In genomic region chr12:51475543-51475942, GRCh38 we compare ENCODE assay signal across 24 cellular contexts. TPM values are rescaled to one million over a fixed set of nuclear protein-coding genes. Genes with fewer than 3 reads are reported as not detected.
DNase-seq lines count a peak whose midpoint lies in the region; ATAC-seq and TF ChIP-seq lines count a peak whose summit lies in the region.
"Had no signal": no experiment of that assay in that cellular context is flagged by ENCODE, and none has a peak within 500 bp of the region (broad histone marks: within the 10 kb centered on the region; RNA-seq: fewer than 3 reads in every experiment).

No MANE protein-coding gene starts in this region.

- no peak overlapping the region for H3K23ac ChIP-seq in IMR-90 (ENCODE audit: low read depth, low read length)

- H2BK15ac ChIP-seq in IMR-90 (ENCODE audit: low read depth, low read length) = no peak overlapping the region

- H3K14ac ChIP-seq in IMR-90 (replicated peaks; ENCODE audit: low read depth, low read length) = no peak overlapping the region

- no TSS peak for BruUV-seq in IMR-90 (replicated peaks; lab: Mats Ljungman, UMichigan)

- H2AFZ ChIP-seq in IMR-90 (replicated peaks; ENCODE audit: low read length, poor library complexity) = no peak overlapping the region

- intact Hi-C loops in IMR-90 (cut with micrococcal nuclease) = no loop called here
- intact Hi-C loops in stomach (cut with DNase I; ENCODE audit: low total_unique reads) = no loop called here
- intact Hi-C loops in breast epithelium (cut with DNase I; ENCODE audit: low total_unique reads) = no loop called here

- H3K9me3 ChIP-seq in IMR-90 (ENCODE audit: control insufficient read depth, insufficient read depth, low read length) (no peaks in the 10 kb centered on the region), stomach (no peaks in the 10 kb centered on the region), breast epithelium (no peaks in the 10 kb centered on the region)
- H3K9me3 ChIP-seq: HAP-1, SK-N-SH had no signal

- DNase-seq in IMR-90 = peak; percentile 68
- DNase-seq in astrocyte of the hippocampus (ENCODE audit: low read depth, low spot score) = peak; percentile 18
- DNase-seq in foreskin fibroblast = peak; percentile 4 to 16
- DNase-seq in stomach = peak; percentile 56
- no peak for DNase-seq in Kasumi-1 (lab: John Stamatoyannopoulos, UW)
- no peak for DNase-seq in T-helper 1 cell
- DNase-seq in breast epithelium (ENCODE audit: low spot score in 2 of 2) = no peak
- DNase-seq: C1 segment of cervical spinal cord; CD4-positive, alpha-beta memory T cell; COR-L47; DMS53; GOT3; HFFc6; MV-4-11; NCI-H1105; NCI-H146; NCI-H1930; NCI-H446; NCI-H524 treated with DMSO at 0.1 percent for 48 hours; NCI-H774; SK-N-SH had no signal

- H3K4me1 ChIP-seq in IMR-90 (ENCODE audit: control insufficient read depth, insufficient read depth, low read length) = no peaks in the 10 kb centered on the region
- peaks cover 0 to 5% (median 0%) of the 10 kb centered on the region in 4 donors for H3K4me1 ChIP-seq in stomach
- H3K4me1 ChIP-seq in breast epithelium = no peaks in the 10 kb centered on the region

- CTCF ChIA-PET in IMR-90 (lab: Yijun Ruan, JAX) = interaction anchor here (0.6 to 1.2 kb wide), 3 partner anchors 17 to 57 kb away, joined by 3 read pairs; no protein-coding TSS in a partner anchor

- H2BK20ac ChIP-seq in IMR-90 (ENCODE audit: low read depth, low read length) = no peak overlapping the region

- H3K56ac ChIP-seq in IMR-90 (ENCODE audit: extremely low read depth, insufficient read depth, low read length) = no peak overlapping the region

- H3K9me1 ChIP-seq in IMR-90 (ENCODE audit: insufficient read depth, low read length) = peaks cover 4% of the 10 kb centered on the region; the same call in 1 of the 2 replicates

- H3K9ac ChIP-seq in IMR-90 (ENCODE audit: low read depth, low read length) = no peak overlapping the region
- H3K9ac ChIP-seq: SK-N-SH had no signal

- POLR2A ChIA-PET in IMR-90 (lab: Charles Lee; ENCODE audit: unreplicated experiment) = no interaction called here

- dilution Hi-C loops in IMR-90 (cut with HindIII; ENCODE audit: low sequenced_read_pairs, unreplicated experiment) = no loop called here

- no peak for TF ChIP-seq EP300 in stomach (IDR thresholded peaks at IDR 0.05)

- H2AK9ac ChIP-seq in IMR-90 (replicated peaks; ENCODE audit: low read depth, low read length, poor library complexity) = no peak overlapping the region

- H2AK5ac ChIP-seq in IMR-90 (ENCODE audit: low read depth, low read length) = no peak overlapping the region

- no peak overlapping the region for H3K4ac ChIP-seq in IMR-90 (ENCODE audit: low read depth, low read length)

- TF ChIP-seq CTCF in IMR-90 (conservative IDR thresholded peaks at IDR 0.05; ENCODE audit: low read depth, low read length) = no peak
- TF ChIP-seq CTCF in foreskin fibroblast (IDR thresholded peaks at IDR 0.05; ENCODE audit: low read depth, low read length) = no peak
- no peak for TF ChIP-seq CTCF in stomach (IDR thresholded peaks at IDR 0.05)
- no peak for TF ChIP-seq CTCF in breast epithelium (IDR thresholded peaks at IDR 0.05)

- no peak overlapping the region for H4K91ac ChIP-seq in IMR-90 (ENCODE audit: insufficient read depth, low read depth, low read length)

- TF ChIP-seq RAD21 in IMR-90 (IDR thresholded peaks at IDR 0.05; ENCODE audit: low read length) = no peak

- H4K5ac ChIP-seq in IMR-90 (ENCODE audit: low read depth, low read length) = no peak overlapping the region

- TF ChIP-seq POLR2A in IMR-90 (IDR thresholded peaks at IDR 0.05; ENCODE audit: low read depth, low read length) (no peak), stomach (IDR thresholded peaks at IDR 0.05) (no peak), breast epithelium (IDR thresholded peaks at IDR 0.05) (no peak)

- H3K4me3 ChIP-seq in IMR-90 (ENCODE audit: insufficient read depth, low read depth, low read length) = no peak overlapping the region
- H3K4me3 ChIP-seq in foreskin fibroblast (ENCODE audit: low read depth in 1 of 2, low read length in 2 of 2) = no peak overlapping the region
- H3K4me3 ChIP-seq in stomach = no peak overlapping the region
- no peak overlapping the region for H3K4me3 ChIP-seq in breast epithelium
- H3K4me3 ChIP-seq: HAP-1 had no signal

- no peak overlapping the region for H3K27ac ChIP-seq in IMR-90 (ENCODE audit: insufficient read depth, low read length)
- no peak overlapping the region for H3K27ac ChIP-seq in stomach
- no peak overlapping the region for H3K27ac ChIP-seq in breast epithelium
- H3K27ac ChIP-seq: HL-60 had no signal

- H2BK5ac ChIP-seq in IMR-90 (ENCODE audit: low read depth, low read length, poor library complexity, severe bottlenecking) = no peak overlapping the region

- H3K18ac ChIP-seq in IMR-90 (ENCODE audit: low read depth, low read length) = no peak overlapping the region

- in situ Hi-C loops in IMR-90 (cut with MboI; ENCODE audit: low sequenced_read_pairs) = no loop called here

- ATAC-seq in IMR-90 (ENCODE audit: low read depth) (peak; percentile 67), HG03565 (IDR thresholded peaks at IDR 0.05; ENCODE audit: unreplicated experiment) (no peak)

- no peak overlapping the region for H3K4me2 ChIP-seq in IMR-90 (ENCODE audit: low read depth, low read length)
- H3K4me2 ChIP-seq: SK-N-SH had no signal

- no peaks in the 10 kb centered on the region for H3K79me1 ChIP-seq in IMR-90 (ENCODE audit: low read depth in 1 of 2, low read length in 2 of 2)

- no peaks in the 10 kb centered on the region for H3K27me3 ChIP-seq in IMR-90 (ENCODE audit: control insufficient read depth, insufficient read depth, low read length)
- no peaks in the 10 kb centered on the region for H3K27me3 ChIP-seq in stomach
- H3K27me3 ChIP-seq in breast epithelium = no peaks in the 10 kb centered on the region

- no peaks in the 10 kb centered on the region for H4K20me1 ChIP-seq in IMR-90 (ENCODE audit: insufficient read depth, low read length)

- H3K36me3 ChIP-seq in IMR-90 (ENCODE audit: control insufficient read depth, insufficient read depth, low read length) (no peaks in the 10 kb centered on the region), stomach (no peaks in the 10 kb centered on the region), breast epithelium (no peaks in the 10 kb centered on the region)
- H3K36me3 ChIP-seq: HAP-1 had no signal

- H2BK120ac ChIP-seq in IMR-90 (ENCODE audit: low read depth, low read length) = no peak overlapping the region

- WGBS in IMR-90 (ENCODE audit: extremely low coverage in 2 of 2, insufficient read length in 1 of 2), 2 experiments = no CpG with 5 or more reads among the region's 1 CpG
- 37 to 69% (median 47%) methylated on average over 1 of the region's 1 CpG for WGBS in stomach, 5 donors

- no peak overlapping the region for H4K8ac ChIP-seq in IMR-90 (ENCODE audit: low read depth in 2 of 2, low read length in 2 of 2)

TF ChIP-seq in IMR-90, 13 proteins besides CTCF, POLR2A, EP300 and RAD21:
- TF ChIP-seq NFE2L2 (IDR thresholded peaks at IDR 0.05; ENCODE audit: low read depth, low read length) (no peak), MAZ (IDR thresholded peaks at IDR 0.05; ENCODE audit: borderline replicate concordance, low read depth, low read length) (no peak), BHLHE40 (IDR thresholded peaks at IDR 0.05; ENCODE audit: low read depth, low read length) (no peak), MXI1 (IDR thresholded peaks at IDR 0.05; ENCODE audit: borderline replicate concordance, low read depth, low read length) (no peak), MAFK (IDR thresholded peaks at IDR 0.05; ENCODE audit: low read depth, low read length) (no peak), CHD1 (IDR thresholded peaks at IDR 0.05; ENCODE audit: low read depth, low read length) (no peak), RFX5 (IDR thresholded peaks at IDR 0.05; ENCODE audit: low read depth, low read length) (no peak), RCOR1 (IDR thresholded peaks at IDR 0.05; ENCODE audit: insufficient replicate concordance, low read length) (no peak), CEBPB (IDR thresholded peaks at IDR 0.05; ENCODE audit: low read depth, low read length) (no peak), SMC3 (IDR thresholded peaks at IDR 0.05; ENCODE audit: low read depth, low read length) (no peak), FOS (IDR thresholded peaks at IDR 0.05; ENCODE audit: low read depth, low read length) (no peak)
- TF ChIP-seq, protein P1, sequence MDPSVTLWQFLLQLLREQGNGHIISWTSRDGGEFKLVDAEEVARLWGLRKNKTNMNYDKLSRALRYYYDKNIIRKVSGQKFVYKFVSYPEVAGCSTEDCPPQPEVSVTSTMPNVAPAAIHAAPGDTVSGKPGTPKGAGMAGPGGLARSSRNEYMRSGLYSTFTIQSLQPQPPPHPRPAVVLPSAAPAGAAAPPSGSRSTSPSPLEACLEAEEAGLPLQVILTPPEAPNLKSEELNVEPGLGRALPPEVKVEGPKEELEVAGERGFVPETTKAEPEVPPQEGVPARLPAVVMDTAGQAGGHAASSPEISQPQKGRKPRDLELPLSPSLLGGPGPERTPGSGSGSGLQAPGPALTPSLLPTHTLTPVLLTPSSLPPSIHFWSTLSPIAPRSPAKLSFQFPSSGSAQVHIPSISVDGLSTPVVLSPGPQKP (IDR thresholded peaks at IDR 0.05; ENCODE audit: borderline replicate concordance, low read depth, low read length) = no peak
- TF ChIP-seq, protein P2, sequence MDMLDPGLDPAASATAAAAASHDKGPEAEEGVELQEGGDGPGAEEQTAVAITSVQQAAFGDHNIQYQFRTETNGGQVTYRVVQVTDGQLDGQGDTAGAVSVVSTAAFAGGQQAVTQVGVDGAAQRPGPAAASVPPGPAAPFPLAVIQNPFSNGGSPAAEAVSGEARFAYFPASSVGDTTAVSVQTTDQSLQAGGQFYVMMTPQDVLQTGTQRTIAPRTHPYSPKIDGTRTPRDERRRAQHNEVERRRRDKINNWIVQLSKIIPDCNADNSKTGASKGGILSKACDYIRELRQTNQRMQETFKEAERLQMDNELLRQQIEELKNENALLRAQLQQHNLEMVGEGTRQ (IDR thresholded peaks at IDR 0.05; ENCODE audit: low read depth, low read length) = no peak

RNA-seq across cellular contexts. Expression of gene SLC4A8, which starts 50.9 kb away (rescaled TPM):
- total RNA-seq in IMR-90 (2012; rRNA removed) = 4.4 and 5.2 TPM in 2 replicates
- polyA plus RNA-seq in IMR-90 (2012; rRNA removed) = 3.1 and 3.2 TPM in 2 replicates
- polyA plus RNA-seq in IMR-90 (2012; cell fraction: cytosol; rRNA removed) = 1.0 and 3.3 TPM in 2 replicates
- polyA plus RNA-seq in IMR-90 (2012; cell fraction: nucleus; rRNA removed; ENCODE audit: low replicate concordance) = 1.7 and 5.6 TPM in 2 replicates
- total RNA-seq in stomach = 1 to 10 TPM in 3 of 5 donors, under 1 TPM in 2; 0.29 to 9.7 (median 1.8) TPM
- polyA plus RNA-seq in stomach = 1 to 10 TPM in 1 of 3 donors, under 1 TPM in 2; 0.35 to 1.1 (median 0.87) TPM
- 1 to 10 TPM in 2 of 3 donors, under 1 TPM in 1; 0.64 to 8.3 (median 6.2) TPM for total RNA-seq in breast epithelium

Comparison
In these comparisons a context has a peak if more than half of its experiments do, and no peak if none do; other contexts are left out.
1. DNase-seq: peak in IMR-90 (single experiment), astrocyte of the hippocampus (single experiment), foreskin fibroblast (2 of 2) and stomach (single experiment); none in Kasumi-1 (0 of 2), T-helper 1 cell (0 of 5) and breast epithelium (0 of 2).